8 cellular contexts compared by ENCODE assay signal in genomic region chr4:95549246-95550138, GRCh38. TPM values are rescaled to one million over a fixed set of nuclear protein-coding genes. Genes with fewer than 3 reads are reported as not detected.
DNase-seq lines count a peak whose midpoint lies in the region; ATAC-seq and TF ChIP-seq lines count a peak whose summit lies in the region.

No MANE protein-coding gene starts in this region.

- peaks cover 51% of the 10 kb centered on the region for H3K27me3 Mint-ChIP-seq in activated CD4-positive, alpha-beta memory T cell treated with anti-CD3 and anti-CD28 coated beads, Interleukin-2, amount 10 ng/mL, durations not matched to agents 7 days and 5 days
- peaks cover 21% of the 10 kb centered on the region for H3K27me3 Mint-ChIP-seq in nephron progenitor cell (ENCODE audit: low read depth, poor library complexity)

- ATAC-seq in GM19328 (IDR thresholded peaks at IDR 0.05; ENCODE audit: unreplicated experiment), result peak; percentile 86
- peak; percentile 95 for ATAC-seq in HG03354 (IDR thresholded peaks at IDR 0.05; ENCODE audit: poor library complexity, severe bottlenecking, unreplicated experiment)

- H3K27ac Mint-ChIP-seq in activated CD4-positive, alpha-beta memory T cell treated with anti-CD3 and anti-CD28 coated beads, Interleukin-2, amount 10 ng/mL, durations not matched to agents 7 days and 5 days, result no peak overlapping the region
- H3K27ac Mint-ChIP-seq in nephron progenitor cell, result no peak overlapping the region

- CTCF ChIA-PET in activated CD4-positive, alpha-beta memory T cell treated with anti-CD3 and anti-CD28 coated beads, Interleukin-2, amount 10 ng/mL, durations not matched to agents 7 days and 5 days (lab: Charles Lee), result interaction anchor here (0.6 kb wide), 1 partner anchor 1816 kb away, joined by 3 read pairs; no protein-coding TSS in a partner anchor

- peak; percentile 58 for DNase-seq in COR-L47 (lab: John Stamatoyannopoulos, UW)
- peak; percentile 36 for DNase-seq in activated CD4-positive, alpha-beta memory T cell treated with anti-CD3 and anti-CD28 coated beads, Interleukin-2, amount 10 ng/mL, durations not matched to agents 7 days and 5 days
- DNase-seq in foreskin melanocyte, result peak; percentile 24
- peak; percentile 70 for DNase-seq in nephron progenitor cell
- no peak for DNase-seq in HCEC 1CT
- no peak for DNase-seq in activated gamma-delta T cell (lab: John Stamatoyannopoulos, UW)

- H3K9me3 Mint-ChIP-seq in activated CD4-positive, alpha-beta memory T cell treated with anti-CD3 and anti-CD28 coated beads, Interleukin-2, amount 10 ng/mL, durations not matched to agents 7 days and 5 days, result no peaks in the 10 kb centered on the region
- no peaks in the 10 kb centered on the region for H3K9me3 Mint-ChIP-seq in nephron progenitor cell

- no peak for TF ChIP-seq CTCF in nephron progenitor cell (IDR thresholded peaks at IDR 0.05)

- H3K36me3 Mint-ChIP-seq in activated CD4-positive, alpha-beta memory T cell treated with anti-CD3 and anti-CD28 coated beads, Interleukin-2, amount 10 ng/mL, durations not matched to agents 7 days and 5 days (ENCODE audit: low read depth), result no peaks in the 10 kb centered on the region
- H3K36me3 Mint-ChIP-seq in nephron progenitor cell (ENCODE audit: low read depth), result no peaks in the 10 kb centered on the region

- peak overlapping the region; percentile 76 for H3K4me3 Mint-ChIP-seq in activated CD4-positive, alpha-beta memory T cell treated with anti-CD3 and anti-CD28 coated beads, Interleukin-2, amount 10 ng/mL, durations not matched to agents 7 days and 5 days
- H3K4me3 Mint-ChIP-seq in nephron progenitor cell, result peak overlapping the region; percentile 89

- peaks cover 20% of the 10 kb centered on the region for H3K4me1 Mint-ChIP-seq in activated CD4-positive, alpha-beta memory T cell treated with anti-CD3 and anti-CD28 coated beads, Interleukin-2, amount 10 ng/mL, durations not matched to agents 7 days and 5 days
- peaks cover 57% of the 10 kb centered on the region for H3K4me1 Mint-ChIP-seq in nephron progenitor cell

- POLR2A ChIA-PET in activated CD4-positive, alpha-beta memory T cell treated with anti-CD3 and anti-CD28 coated beads, Interleukin-2, amount 10 ng/mL, durations not matched to agents 7 days and 5 days (lab: Charles Lee), result no interaction called here

RNA-seq across cellular contexts. Expression of gene UNC5C, which starts 0.7 kb away (rescaled TPM):
- not detected for total RNA-seq in activated CD4-positive, alpha-beta memory T cell treated with anti-CD3 and anti-CD28 coated beads, Interleukin-2, amount 10 ng/mL, durations not matched to agents 7 days and 5 days

Comparison
In these comparisons a context has a peak if more than half of its experiments do, and no peak if none do; other contexts are left out.
1. DNase-seq: peak in COR-L47 (single experiment), activated CD4-positive, alpha-beta memory T cell treated with anti-CD3 and anti-CD28 coated beads, Interleukin-2, amount 10 ng/mL, durations not matched to agents 7 days and 5 days (single experiment), foreskin melanocyte (single experiment) and nephron progenitor cell (single experiment); none in HCEC 1CT (single experiment) and activated gamma-delta T cell (single experiment).